18 cellular contexts compared by ENCODE assay signal in genomic region chr11:115980336-115980735, GRCh38.
"Had no signal": no experiment of that assay in that cellular context is flagged by ENCODE, and none has a peak within 500 bp of the region (broad histone marks: within the 10 kb centered on the region; RNA-seq: fewer than 3 reads in every experiment).

No MANE protein-coding gene starts in this region.

- ATAC-seq: activated CD8-positive, alpha-beta memory T cell treated with anti-CD3 and anti-CD28 coated beads, Interleukin-2, amount 10 ng/mL, durations not matched to agents 7 days and 5 days; activated T-helper 17 cell treated with anti-CD3 and anti-CD28 coated beads, Interleukin-2, amount 50 U/mL, for 72 hours; left lobe of liver; pancreas; stimulated activated naive CD8-positive, alpha-beta T cell treated with anti-CD3 and anti-CD28 coated beads, Interleukin-15, Interleukin-2, amounts not matched to agents 100 U/mL and 50 U/mL, for 24 hours had no signal

- H3K4me1 ChIP-seq: pancreas had no signal

- H3K9me3 ChIP-seq: pancreas, tibial nerve, vagina had no signal

- H3K27me3 ChIP-seq: pancreas, vagina had no signal

- H3K27ac Mint-ChIP-seq: activated CD8-positive, alpha-beta memory T cell treated with anti-CD3 and anti-CD28 coated beads, Interleukin-2, amount 10 ng/mL, durations not matched to agents 7 days and 5 days; activated naive CD8-positive, alpha-beta T cell treated with anti-CD3 and anti-CD28 coated beads for 36 hours; activated T-helper 17 cell treated with anti-CD3 and anti-CD28 coated beads, Interleukin-2, amount 50 U/mL, for 72 hours had no signal

- FAIRE-seq: colon, frontal cortex, keratinocyte, pancreas had no signal

- H3K36me3 ChIP-seq: pancreas, tibial nerve, vagina had no signal

- H3K9me3 Mint-ChIP-seq: activated naive CD8-positive, alpha-beta T cell treated with anti-CD3 and anti-CD28 coated beads for 36 hours had no signal

- H3K4me1 Mint-ChIP-seq: activated CD8-positive, alpha-beta memory T cell treated with anti-CD3 and anti-CD28 coated beads, Interleukin-2, amount 10 ng/mL, durations not matched to agents 7 days and 5 days; activated naive CD8-positive, alpha-beta T cell treated with anti-CD3 and anti-CD28 coated beads for 36 hours; activated T-helper 17 cell treated with anti-CD3 and anti-CD28 coated beads, Interleukin-2, amount 50 U/mL, for 72 hours had no signal

- H3K4me3 ChIP-seq: pancreas, tibial nerve, vagina had no signal

- DNase-seq: activated CD4-positive, alpha-beta T cell treated with anti-CD3 and anti-CD28 coated beads, Interleukin-2, amount 50 U/mL, for 48 hours; activated CD8-positive, alpha-beta memory T cell treated with anti-CD3 and anti-CD28 coated beads, Interleukin-2, amount 10 ng/mL, durations not matched to agents 7 days and 5 days; activated naive CD4-positive, alpha-beta T cell; activated naive CD8-positive, alpha-beta T cell treated with anti-CD3 and anti-CD28 coated beads for 36 hours; mammary epithelial cell; pancreas; stimulated activated CD4-positive, alpha-beta T cell treated with anti-CD3 and anti-CD28 coated beads, Interleukin-2, amount 100 ng/mL, for 24 hours; stimulated activated naive CD8-positive, alpha-beta T cell treated with anti-CD3 and anti-CD28 coated beads, Interleukin-15, Interleukin-2, amounts not matched to agents 100 U/mL and 50 U/mL, for 24 hours; SW 1271; T-helper 2 cell had no signal

- H3K27ac ChIP-seq: pancreas, tibial nerve, vagina, VCaP had no signal

- H3K4me3 Mint-ChIP-seq: activated CD8-positive, alpha-beta memory T cell treated with anti-CD3 and anti-CD28 coated beads, Interleukin-2, amount 10 ng/mL, durations not matched to agents 7 days and 5 days; activated naive CD8-positive, alpha-beta T cell treated with anti-CD3 and anti-CD28 coated beads for 36 hours; activated T-helper 17 cell treated with anti-CD3 and anti-CD28 coated beads, Interleukin-2, amount 50 U/mL, for 72 hours had no signal
